Comparison of ENCODE assay signal across 8 cellular contexts in genomic region chr3:48847586-48848423, GRCh38. TPM values are rescaled to one million over a fixed set of nuclear protein-coding genes. Genes with fewer than 3 reads are reported as not detected.
A peak's percentile ranks its signal among the peaks of the same experiment; 100 is the strongest.
DNase-seq lines count a peak whose midpoint lies in the region; ATAC-seq and TF ChIP-seq lines count a peak whose summit lies in the region.

PRKAR2A (minus strand) TSS chr3:48847874; CDS start chr3:48847596, 278 bp downstream.

- intact Hi-C loops in activated T-helper 2 cell treated with anti-CD3 and anti-CD28 coated beads, Interferon-gamma antibody, Interleukin-2, Interleukin-4, amounts not matched to agents 10 μg/mL and 5 μg/mL and 100 μg/mL, durations not matched to agents 14 hours and 24 hours and 36 hours (cut with micrococcal nuclease), result loop anchor here (5.0 kb wide), 1 partner anchor 49 kb away; the partner anchor contains the start of gene SLC25A20

- peak within 1 kb of the TSS; percentile 98 for H3K27ac ChIP-seq in RWPE1

- H3K4me1 Mint-ChIP-seq in activated T-helper 2 cell treated with anti-CD3 and anti-CD28 coated beads, Interferon-gamma antibody, Interleukin-2, Interleukin-4, amounts not matched to agents 10 μg/mL and 5 μg/mL and 100 μg/mL, durations not matched to agents 14 hours and 24 hours and 36 hours (ENCODE audit: low read depth), result peaks cover 21% of the 10 kb centered on the region
- H3K4me1 Mint-ChIP-seq in naive thymus-derived CD8-positive, alpha-beta T cell, result peaks cover 10 to 34% (median 25%) of the 10 kb centered on the region in 4 donors
- H3K4me1 Mint-ChIP-seq in stimulated activated memory B cell treated with anti-CD40 and anti-IgM and Interleukin-4, amounts not matched to agents 10 μg/mL and 1 μg/mL and 100 μg/mL, for 72 hours, result peaks cover 20% of the 10 kb centered on the region

- H3K9me3 Mint-ChIP-seq in activated T-helper 2 cell treated with anti-CD3 and anti-CD28 coated beads, Interferon-gamma antibody, Interleukin-2, Interleukin-4, amounts not matched to agents 10 μg/mL and 5 μg/mL and 100 μg/mL, durations not matched to agents 14 hours and 24 hours and 36 hours, result no peaks in the 10 kb centered on the region
- no peaks in the 10 kb centered on the region for H3K9me3 Mint-ChIP-seq in naive thymus-derived CD8-positive, alpha-beta T cell
- H3K9me3 Mint-ChIP-seq in stimulated activated memory B cell treated with anti-CD40 and anti-IgM and Interleukin-4, amounts not matched to agents 10 μg/mL and 1 μg/mL and 100 μg/mL, for 72 hours, result no peaks in the 10 kb centered on the region

- CTCF ChIA-PET in RWPE1 (lab: Yijun Ruan, JAX), result interaction anchor here (1.2 kb wide), 1 partner anchor 15 kb away, joined by 4 read pairs; no protein-coding TSS in a partner anchor

- H3K4me3 Mint-ChIP-seq in activated T-helper 2 cell treated with anti-CD3 and anti-CD28 coated beads, Interferon-gamma antibody, Interleukin-2, Interleukin-4, amounts not matched to agents 10 μg/mL and 5 μg/mL and 100 μg/mL, durations not matched to agents 14 hours and 24 hours and 36 hours (ENCODE audit: low read depth), result peak within 1 kb of the TSS; percentile 82
- H3K4me3 Mint-ChIP-seq in naive thymus-derived CD8-positive, alpha-beta T cell, result peak within 1 kb of the TSS; percentile 81 to 94 (median 91)
- peak within 1 kb of the TSS; percentile 92 for H3K4me3 Mint-ChIP-seq in stimulated activated memory B cell treated with anti-CD40 and anti-IgM and Interleukin-4, amounts not matched to agents 10 μg/mL and 1 μg/mL and 100 μg/mL, for 72 hours

- peak within 1 kb of the TSS; percentile 90 for H3K27ac Mint-ChIP-seq in activated T-helper 2 cell treated with anti-CD3 and anti-CD28 coated beads, Interferon-gamma antibody, Interleukin-2, Interleukin-4, amounts not matched to agents 10 μg/mL and 5 μg/mL and 100 μg/mL, durations not matched to agents 14 hours and 24 hours and 36 hours
- peak within 1 kb of the TSS; percentile 93 to 99 (median 97) for H3K27ac Mint-ChIP-seq in naive thymus-derived CD8-positive, alpha-beta T cell
- H3K27ac Mint-ChIP-seq in stimulated activated memory B cell treated with anti-CD40 and anti-IgM and Interleukin-4, amounts not matched to agents 10 μg/mL and 1 μg/mL and 100 μg/mL, for 72 hours, result peak within 1 kb of the TSS; percentile 86

- POLR2A ChIA-PET in RWPE1 (lab: Yijun Ruan, JAX; ENCODE audit: low non-redundant PET), result no interaction called here
- POLR2A ChIA-PET in naive thymus-derived CD8-positive, alpha-beta T cell (lab: Charles Lee), result interaction anchor here (0.7 to 3.7 kb wide), 13 partner anchors 9 to 492 kb away, joined by 3 to 15 read pairs (median 4); partner anchors contain the start of genes ARIH2, IP6K2, QRICH1 and SLC25A20

- DNase-seq in DMS79 (lab: John Stamatoyannopoulos, UW), result peak; percentile 40
- peak; percentile 71 for DNase-seq in KG1 (lab: John Stamatoyannopoulos, UW)
- DNase-seq in RWPE1 (ENCODE audit: low spot score), result peak; percentile 85
- peak; percentile 79 for DNase-seq in activated T-helper 2 cell treated with anti-CD3 and anti-CD28 coated beads, Interferon-gamma antibody, Interleukin-2, Interleukin-4, amounts not matched to agents 10 μg/mL and 5 μg/mL and 100 μg/mL, durations not matched to agents 14 hours and 24 hours and 36 hours (ENCODE audit: low spot score)
- DNase-seq in fibroblast of peridontal ligament (ENCODE audit: extremely low read depth), result peak; percentile 83
- DNase-seq in naive thymus-derived CD8-positive, alpha-beta T cell, result peak; percentile 65 to 88 (median 78)

- H3K36me3 Mint-ChIP-seq in activated T-helper 2 cell treated with anti-CD3 and anti-CD28 coated beads, Interferon-gamma antibody, Interleukin-2, Interleukin-4, amounts not matched to agents 10 μg/mL and 5 μg/mL and 100 μg/mL, durations not matched to agents 14 hours and 24 hours and 36 hours (ENCODE audit: low read depth), result peaks cover 15% of the 10 kb centered on the region
- peaks cover 0 to 3% (median 0%) of the 10 kb centered on the region in 3 donors for H3K36me3 Mint-ChIP-seq in naive thymus-derived CD8-positive, alpha-beta T cell
- no peaks in the 10 kb centered on the region for H3K36me3 Mint-ChIP-seq in stimulated activated memory B cell treated with anti-CD40 and anti-IgM and Interleukin-4, amounts not matched to agents 10 μg/mL and 1 μg/mL and 100 μg/mL, for 72 hours

- TF ChIP-seq CTCF in RWPE1 (conservative IDR thresholded peaks at IDR 0.05; ENCODE audit: low read depth), result no peak

- peak; percentile 82 for ATAC-seq in GM21723 (IDR thresholded peaks at IDR 0.05; ENCODE audit: unreplicated experiment)
- peak; percentile 73 to 83 for ATAC-seq in naive thymus-derived CD8-positive, alpha-beta T cell
- peak; percentile 98 for ATAC-seq in stimulated activated memory B cell treated with anti-CD40 and anti-IgM and Interleukin-4, amounts not matched to agents 10 μg/mL and 1 μg/mL and 100 μg/mL, for 72 hours

- no peaks in the 10 kb centered on the region for H3K27me3 Mint-ChIP-seq in activated T-helper 2 cell treated with anti-CD3 and anti-CD28 coated beads, Interferon-gamma antibody, Interleukin-2, Interleukin-4, amounts not matched to agents 10 μg/mL and 5 μg/mL and 100 μg/mL, durations not matched to agents 14 hours and 24 hours and 36 hours (ENCODE audit: low read depth)
- no peaks in the 10 kb centered on the region for H3K27me3 Mint-ChIP-seq in naive thymus-derived CD8-positive, alpha-beta T cell
- H3K27me3 Mint-ChIP-seq in stimulated activated memory B cell treated with anti-CD40 and anti-IgM and Interleukin-4, amounts not matched to agents 10 μg/mL and 1 μg/mL and 100 μg/mL, for 72 hours, result no peaks in the 10 kb centered on the region

RNA-seq across cellular contexts. Expression of gene PRKAR2A, which starts in this region (rescaled TPM):
- 30.7 and 32.4 TPM in 2 replicates for total RNA-seq in activated T-helper 2 cell treated with anti-CD3 and anti-CD28 coated beads, Interferon-gamma antibody, Interleukin-2, Interleukin-4, amounts not matched to agents 10 μg/mL and 5 μg/mL and 100 μg/mL, durations not matched to agents 14 hours and 24 hours and 36 hours
- 10 to 100 TPM; 37.3 to 40.5 TPM for total RNA-seq in naive thymus-derived CD8-positive, alpha-beta T cell
- 10 to 100 TPM; 10.3 to 14.0 (median 11.0) TPM for polyA plus RNA-seq in naive thymus-derived CD8-positive, alpha-beta T cell

Comparison
In these comparisons a context has a peak if more than half of its experiments do, and no peak if none do; other contexts are left out.
1. Peak in every context shown above with its lines: DNase-seq, ATAC-seq and H3K27ac ChIP-seq.